In genomic region chr4:23981328-23981727, GRCh38 we compare ENCODE assay signal across 19 cellular contexts.
DNase-seq lines count a peak whose midpoint lies in the region; ATAC-seq and TF ChIP-seq lines count a peak whose summit lies in the region.
"Had no signal": no experiment of that assay in that cellular context is flagged by ENCODE, and none has a peak within 500 bp of the region (broad histone marks: within the 10 kb centered on the region; RNA-seq: fewer than 3 reads in every experiment).

No MANE protein-coding gene starts in this region.

- peaks cover 33% of the 10 kb centered on the region for H3K4me1 Mint-ChIP-seq in endodermal cell

- H3K27me3 Mint-ChIP-seq in endodermal cell (ENCODE audit: insufficient read depth): peaks cover 2% of the 10 kb centered on the region

- no peaks in the 10 kb centered on the region for H3K36me3 Mint-ChIP-seq in endodermal cell (ENCODE audit: low read depth)
- H3K36me3 Mint-ChIP-seq: CD8-positive, alpha-beta T cell had no signal

- no peak for ATAC-seq in GM21367 (IDR thresholded peaks at IDR 0.05; ENCODE audit: unreplicated experiment)
- no peak for ATAC-seq in esophagus mucosa
- ATAC-seq: CD8-positive, alpha-beta T cell; PC-3 had no signal

- H3K27ac ChIP-seq in endodermal cell (ENCODE audit: low read depth, low read length): no peak overlapping the region
- H3K27ac ChIP-seq: RWPE1, SJSA1 had no signal

- H3K4me1 ChIP-seq in endodermal cell (ENCODE audit: control insufficient read depth, insufficient read depth, low read length): no peaks in the 10 kb centered on the region

- WGBS in endodermal cell (ENCODE audit: insufficient coverage in 1 of 2, insufficient read length in 1 of 2), 2 experiments: no CpG with 5 or more reads among the region's 1 CpG

- H3K27ac Mint-ChIP-seq in endodermal cell: peak overlapping the region; percentile 50
- H3K27ac Mint-ChIP-seq: CD8-positive, alpha-beta T cell had no signal

- DNase-seq in EH (ENCODE audit: low read depth) (peak; percentile 14), M059J (ENCODE audit: low read depth) (peak; percentile 73), endodermal cell (no peak), kidney glomerular epithelial cell (lab: John Stamatoyannopoulos, UW) (peak; percentile 59)
- DNase-seq in NK-92 treated with Interleukin-12 subunit alpha and Interleukin-12 subunit beta, amount 100 ng/mL, for 24 hours (lab: John Stamatoyannopoulos, UW): no peak
- no peak for DNase-seq in stimulated activated CD4-positive, alpha-beta T cell treated with anti-CD3 and anti-CD28 coated beads, Interleukin-12 subunit alpha, Interleukin-12 subunit beta, amount 100 ng/mL, for 4 hours
- DNase-seq: CD8-positive, alpha-beta T cell; DMS79 treated with DMSO at 0.1 percent for 48 hours; HCEC 1CT; NCI-H1417 treated with DMSO at 0.1 percent for 48 hours; NCI-H2029; NCI-H2171; NCI-H446 treated with DMSO at 0.1 percent for 48 hours; NCI-H774; PC-3 had no signal

- no peaks in the 10 kb centered on the region for H3K27me3 ChIP-seq in endodermal cell (ENCODE audit: control insufficient read depth, insufficient read depth, low read length, poor library complexity, severe bottlenecking)
- H3K27me3 ChIP-seq: SJSA1 had no signal

- no peaks in the 10 kb centered on the region for H3K36me3 ChIP-seq in endodermal cell (ENCODE audit: control insufficient read depth, insufficient read depth, low read length)
- H3K36me3 ChIP-seq: SJSA1 had no signal

- H3K4me3 ChIP-seq in endodermal cell (ENCODE audit: low read length): no peak overlapping the region
- H3K4me3 ChIP-seq: SJSA1 had no signal

- H3K9me3 ChIP-seq in endodermal cell (ENCODE audit: control insufficient read depth, low read length): no peaks in the 10 kb centered on the region
- H3K9me3 ChIP-seq: SJSA1 had no signal

- no peak for TF ChIP-seq CTCF in endodermal cell (conservative IDR thresholded peaks at IDR 0.05)

- H3K4me3 Mint-ChIP-seq in endodermal cell: no peak overlapping the region
- H3K4me3 Mint-ChIP-seq: CD8-positive, alpha-beta T cell had no signal

- no peak overlapping the region for H3K9ac ChIP-seq in endodermal cell (ENCODE audit: extremely low read depth, low read length, poor library complexity, severe bottlenecking)

- H3K9me3 Mint-ChIP-seq in endodermal cell: no peaks in the 10 kb centered on the region
- H3K9me3 Mint-ChIP-seq: CD8-positive, alpha-beta T cell had no signal

Comparison
In these comparisons a context has a peak if more than half of its experiments do, and no peak if none do; other contexts are left out.
1. DNase-seq: peak in EH (single experiment), M059J (single experiment) and kidney glomerular epithelial cell (single experiment); none in endodermal cell (single experiment), NK-92 treated with Interleukin-12 subunit alpha and Interleukin-12 subunit beta, amount 100 ng/mL, for 24 hours (single experiment) and stimulated activated CD4-positive, alpha-beta T cell treated with anti-CD3 and anti-CD28 coated beads, Interleukin-12 subunit alpha, Interleukin-12 subunit beta, amount 100 ng/mL, for 4 hours (single experiment).